In genomic region chr1:64898107-64898861, GRCh38 we compare ENCODE assay signal across 8 cellular contexts.
DNase-seq lines count a peak whose midpoint lies in the region; ATAC-seq and TF ChIP-seq lines count a peak whose summit lies in the region.

No MANE protein-coding gene starts in this region.

- peak overlapping the region; percentile 59 to 83 (median 81) for H3K27ac ChIP-seq in sigmoid colon

- no peaks in the 10 kb centered on the region for H3K9me3 ChIP-seq in sigmoid colon

- H3K36me3 ChIP-seq in sigmoid colon: no peaks in the 10 kb centered on the region

- peaks cover 0 to 36% (median 28%) of the 10 kb centered on the region in 4 donors for H3K4me1 ChIP-seq in sigmoid colon

- ATAC-seq in GM18861 (IDR thresholded peaks at IDR 0.05; ENCODE audit: unreplicated experiment) (peak; percentile 83), HG02981 (IDR thresholded peaks at IDR 0.05; ENCODE audit: unreplicated experiment) (peak; percentile 62), left ventricle myocardium superior (peak; percentile 97)
- peak; percentile 51 to 90 for ATAC-seq in activated naive CD4-positive, alpha-beta T cell treated with anti-CD3 and anti-CD28 coated beads, Interleukin-2, amount 50 U/mL, for 72 hours

- no peak for TF ChIP-seq CTCF in sigmoid colon (IDR thresholded peaks at IDR 0.05)

- H3K9me3 Mint-ChIP-seq in activated naive CD4-positive, alpha-beta T cell treated with anti-CD3 and anti-CD28 coated beads, Interleukin-2, amount 50 U/mL, for 72 hours: peaks cover 0 to 5% of the 10 kb centered on the region in 2 donors

- H3K27ac Mint-ChIP-seq in activated naive CD4-positive, alpha-beta T cell treated with anti-CD3 and anti-CD28 coated beads, Interleukin-2, amount 50 U/mL, for 72 hours: peak overlapping the region in 1 of 2 donors; percentile 44

- H3K27me3 ChIP-seq in sigmoid colon: no peaks in the 10 kb centered on the region

- H3K4me3 ChIP-seq in sigmoid colon: no peak overlapping the region

- WGBS in sigmoid colon, 2 donors: 3 to 26% methylated on average over 4 of the region's 4 CpGs

- peak in 2 of 4 donors; percentile 40 to 66 for TF ChIP-seq EP300 in sigmoid colon (IDR thresholded peaks at IDR 0.05)

- peaks cover 0 to 5% of the 10 kb centered on the region in 2 donors for H3K36me3 Mint-ChIP-seq in activated naive CD4-positive, alpha-beta T cell treated with anti-CD3 and anti-CD28 coated beads, Interleukin-2, amount 50 U/mL, for 72 hours

- intact Hi-C loops in left ventricle myocardium superior (cut with micrococcal nuclease) (no loop called here), sigmoid colon (cut with DNase I) (loop anchor here (10.0 kb wide), 1 partner anchor 167 kb away; no protein-coding TSS in a partner anchor)

- no peak for TF ChIP-seq POLR2A in sigmoid colon (IDR thresholded peaks at IDR 0.05)

- DNase-seq in Ammon's horn (ENCODE audit: low spot score): peak; percentile 79
- peak; percentile 12 for DNase-seq in NCI-H345 treated with DMSO at 0.1 percent for 48 hours (lab: John Stamatoyannopoulos, UW; ENCODE audit: unreplicated experiment)
- DNase-seq in activated naive CD4-positive, alpha-beta T cell treated with anti-CD3 and anti-CD28 coated beads, Interleukin-2, amount 50 U/mL, for 72 hours (ENCODE audit: low spot score in 2 of 2): peak in 1 of 2 donors; percentile 61
- DNase-seq in left ventricle myocardium superior: peak; percentile 79
- peak; percentile 95 for DNase-seq in sigmoid colon
- no peak for DNase-seq in middle frontal gyrus (ENCODE audit: extremely low spot score, low spot score)
